ENCODE assay signal across 8 cellular contexts in the genomic region with DNA sequence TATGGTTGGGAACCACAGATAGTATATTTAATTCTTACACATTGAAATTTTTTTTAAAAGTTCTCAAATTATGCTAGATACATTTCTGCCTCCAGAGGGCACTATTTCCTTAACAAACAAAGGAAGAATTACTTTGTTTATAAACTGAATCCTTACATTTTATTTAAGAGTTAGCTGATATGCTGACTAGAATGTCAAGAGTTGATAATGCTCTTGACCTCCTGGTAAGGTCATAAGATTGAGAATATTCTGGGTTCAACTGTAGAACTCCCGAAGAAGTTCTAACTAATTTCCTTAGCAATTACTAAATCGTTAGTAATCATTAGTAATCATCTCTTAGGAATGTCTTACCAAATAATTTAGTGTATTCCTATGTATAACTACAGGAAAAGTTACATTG.
DNase-seq lines count a peak whose midpoint lies in the region; ATAC-seq and TF ChIP-seq lines count a peak whose summit lies in the region.

No MANE protein-coding gene starts in this region.

- H3K36me3 ChIP-seq in SK-N-SH (replicated peaks in 1 of 2; ENCODE audit: control insufficient read depth in 1 of 2, insufficient read depth in 2 of 2, low read length in 1 of 2) (no peaks in the 10 kb centered on the region), MG63 (no peaks in the 10 kb centered on the region)

- H3K27ac ChIP-seq in SK-N-SH (ENCODE audit: low read depth in 2 of 2, low read length in 1 of 2) (peak overlapping the region in 1 of 2 experiments; percentile 52; a peak in 2 of 4 replicates), foreskin keratinocyte (no peak overlapping the region)

- no peaks in the 10 kb centered on the region for H3K79me2 ChIP-seq in SK-N-SH (ENCODE audit: insufficient read depth)

- H3K4me3 ChIP-seq in HFF-Myc (replicated peaks; ENCODE audit: low read depth, low read length) = no peak overlapping the region
- peak overlapping the region in 1 of 2 experiments; percentile 19; a peak in 1 of 4 replicates for H3K4me3 ChIP-seq in SK-N-SH (ENCODE audit: low read depth in 2 of 2, low read length in 1 of 2)
- H3K4me3 ChIP-seq in MG63 = no peak overlapping the region

- peak; percentile 55 for TF ChIP-seq RAD21 in SK-N-SH (IDR thresholded peaks at IDR 0.05; ENCODE audit: low read length)

- no peak for TF ChIP-seq EP300 in SK-N-SH (IDR thresholded peaks at IDR 0.05; ENCODE audit: borderline replicate concordance in 1 of 2, low read depth in 1 of 2, low read length in 1 of 2)

- no peaks in the 10 kb centered on the region for H3K27me3 ChIP-seq in SK-N-SH (ENCODE audit: insufficient read depth)
- H3K27me3 ChIP-seq in foreskin keratinocyte = no peaks in the 10 kb centered on the region
- H3K27me3 ChIP-seq in MG63 = no peaks in the 10 kb centered on the region

- TF ChIP-seq CTCF in HFF-Myc (IDR thresholded peaks at IDR 0.05; ENCODE audit: low read depth, low read length, missing control alignments) = peak; percentile 28
- TF ChIP-seq CTCF in SK-N-SH (IDR thresholded peaks at IDR 0.05) = peak; percentile 85
- peak; percentile 78 for TF ChIP-seq CTCF in foreskin keratinocyte (conservative IDR thresholded peaks at IDR 0.05)

- no peaks in the 10 kb centered on the region for H4K20me1 ChIP-seq in SK-N-SH (ENCODE audit: insufficient read depth)

- H3K4me1 ChIP-seq in SK-N-SH (ENCODE audit: control insufficient read depth in 1 of 2, insufficient read depth in 2 of 2, low read depth in 1 of 2, low read length in 1 of 2) (no peaks in the 10 kb centered on the region), foreskin keratinocyte (peaks cover 11% of the 10 kb centered on the region)

- CTCF ChIA-PET in SK-N-SH (lab: Yijun Ruan, JAX) = interaction anchor here (0.6 to 2.9 kb wide), 50 partner anchors 9 to 769 kb away, joined by 3 to 29 read pairs (median 5); partner anchors contain the start of gene MYOF

- 43% methylated on average over 2 of the region's 2 CpGs for WGBS in SK-N-SH (ENCODE audit: low lambda C conversion rate)

- H2AFZ ChIP-seq in SK-N-SH (ENCODE audit: low read depth) = peak overlapping the region; percentile 74

- ATAC-seq in foreskin keratinocyte (peak; percentile 59), HG02763 (IDR thresholded peaks at IDR 0.05; ENCODE audit: unreplicated experiment) (no peak)

- no peaks in the 10 kb centered on the region for H3K9me2 ChIP-seq in SK-N-SH

- POLR2A ChIA-PET in SK-N-SH (lab: Yijun Ruan, JAX) = no interaction called here

- H3K4me2 ChIP-seq in SK-N-SH = no peak overlapping the region

- DNase-seq in COR-L47 (lab: John Stamatoyannopoulos, UW) = peak; percentile 2
- DNase-seq in HFF-Myc (ENCODE audit: extremely low read depth, low read depth) = no peak
- peak; percentile 15 for DNase-seq in SK-N-SH
- peak; percentile 25 to 57 for DNase-seq in foreskin keratinocyte
- DNase-seq in smooth muscle cell of the brain vasculature (ENCODE audit: low read depth, low spot score) = peak; percentile 43
- DNase-seq in MG63 = no peak
- DNase-seq in activated effector memory CD4-positive, alpha-beta T cell treated with anti-CD3 and anti-CD28 coated beads, Interleukin-2, amount 50 U/mL, for 16 hours = no peak

- H3F3A ChIP-seq in SK-N-SH (replicated peaks; ENCODE audit: insufficient read depth) = peaks cover 12% of the 10 kb centered on the region

- H3K9me3 ChIP-seq in SK-N-SH = no peaks in the 10 kb centered on the region
- no peaks in the 10 kb centered on the region for H3K9me3 ChIP-seq in MG63

- no peak overlapping the region for H3K9ac ChIP-seq in SK-N-SH

TF ChIP-seq in SK-N-SH, 30 proteins besides CTCF, POLR2A, EP300 and RAD21:
- no peak for TF ChIP-seq RCOR1 (IDR thresholded peaks at IDR 0.05; ENCODE audit: low read length)
- TF ChIP-seq SMC3 (IDR thresholded peaks at IDR 0.05; ENCODE audit: low read depth, low read length) = peak; percentile 4; the same call in 1 of the 2 replicates
- TF ChIP-seq POLR2AphosphoS5 (IDR thresholded peaks at IDR 0.05; ENCODE audit: low read depth, low read length) = no peak
- TF ChIP-seq, protein P1, sequence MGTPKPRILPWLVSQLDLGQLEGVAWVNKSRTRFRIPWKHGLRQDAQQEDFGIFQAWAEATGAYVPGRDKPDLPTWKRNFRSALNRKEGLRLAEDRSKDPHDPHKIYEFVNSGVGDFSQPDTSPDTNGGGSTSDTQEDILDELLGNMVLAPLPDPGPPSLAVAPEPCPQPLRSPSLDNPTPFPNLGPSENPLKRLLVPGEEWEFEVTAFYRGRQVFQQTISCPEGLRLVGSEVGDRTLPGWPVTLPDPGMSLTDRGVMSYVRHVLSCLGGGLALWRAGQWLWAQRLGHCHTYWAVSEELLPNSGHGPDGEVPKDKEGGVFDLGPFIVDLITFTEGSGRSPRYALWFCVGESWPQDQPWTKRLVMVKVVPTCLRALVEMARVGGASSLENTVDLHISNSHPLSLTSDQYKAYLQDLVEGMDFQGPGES (IDR thresholded peaks at IDR 0.05; ENCODE audit: low read depth, low read length) = no peak
- no peak for TF ChIP-seq TCF12 (IDR thresholded peaks at IDR 0.05)
- TF ChIP-seq TEAD4 (IDR thresholded peaks at IDR 0.05; ENCODE audit: borderline replicate concordance, insufficient read depth) = peak; percentile 50; the same call in 1 of the 2 replicates
- TF ChIP-seq FOSL2 (IDR thresholded peaks at IDR 0.05; ENCODE audit: borderline replicate concordance, low read depth) = no peak
- TF ChIP-seq USF2 (IDR thresholded peaks at IDR 0.05; ENCODE audit: borderline replicate concordance, low read depth, low read length) = no peak

Comparison
In these comparisons a context has a peak if more than half of its experiments do, and no peak if none do; other contexts are left out.
1. DNase-seq: peak in COR-L47 (single experiment), SK-N-SH (single experiment), foreskin keratinocyte (2 of 2) and smooth muscle cell of the brain vasculature (single experiment); none in HFF-Myc (single experiment), MG63 (single experiment) and activated effector memory CD4-positive, alpha-beta T cell treated with anti-CD3 and anti-CD28 coated beads, Interleukin-2, amount 50 U/mL, for 16 hours (single experiment).
2. CTCF ChIP-seq: peak in every context shown above with its lines; median percentile 85 in SK-N-SH; 78 in foreskin keratinocyte; 28 in HFF-Myc.